Comparison of ENCODE assay signal across 43 cellular contexts in genomic region chr11:5994791-5995190, GRCh38. TPM values are rescaled to one million over a fixed set of nuclear protein-coding genes. Genes with fewer than 3 reads are reported as not detected.
"Had no signal": no experiment of that assay in that cellular context is flagged by ENCODE, and none has a peak within 500 bp of the region (broad histone marks: within the 10 kb centered on the region; RNA-seq: fewer than 3 reads in every experiment).

No MANE protein-coding gene starts in this region.

- H3K9me3 ChIP-seq: adrenal gland, ascending aorta, body of pancreas, breast epithelium had no signal

- H3K4me3 Mint-ChIP-seq: activated naive CD4-positive, alpha-beta T cell treated with anti-CD3 and anti-CD28 coated beads for 36 hours; activated naive CD4-positive, alpha-beta T cell treated with anti-CD3 and anti-CD28 coated beads, Interleukin-2, amount 10 ng/mL, durations not matched to agents 7 days and 5 days; activated naive CD4-positive, alpha-beta T cell treated with anti-CD3 and anti-CD28 coated beads, Interleukin-2, amount 50 U/mL, for 24 hours; activated naive CD8-positive, alpha-beta T cell; activated naive CD8-positive, alpha-beta T cell treated with anti-CD3 and anti-CD28 coated beads for 36 hours; activated naive CD8-positive, alpha-beta T cell treated with anti-CD3 and anti-CD28 coated beads, Interleukin-2, amount 10 ng/mL, durations not matched to agents 7 days and 5 days; activated naive CD8-positive, alpha-beta T cell treated with anti-CD3 and anti-CD28 coated beads, Interleukin-2, amount 50 U/mL, for 24 hours; activated T-cell treated with anti-CD3 and anti-CD28 coated beads, Interleukin-2, amount 50 U/mL, for 24 hours; activated T-cell treated with anti-CD3 and anti-CD28 coated beads, Interleukin-2, amount 50 U/mL, for 4 hours; activated T-cell treated with anti-CD3 and anti-CD28 coated beads, Interleukin-2, amount 50 U/mL, for 72 hours; activated T-helper 1 cell treated with anti-CD3 and anti-CD28 coated beads, Interleukin-12 subunit alpha, Interleukin-12 subunit beta, Interleukin-2, Interleukin-4 antibody, amounts not matched to agents 30 ng/mL and 10 ng/mL and 1 ng/mL, durations not matched to agents 14 hours and 24 hours and 36 hours; activated T-helper 17 cell treated with anti-CD3 and anti-CD28 coated beads, Interleukin-2, amount 50 U/mL, for 72 hours; brain; central memory CD8-positive, alpha-beta T cell had no signal

- H3K4me1 Mint-ChIP-seq: activated naive CD4-positive, alpha-beta T cell treated with anti-CD3 and anti-CD28 coated beads, Interleukin-2, amount 10 ng/mL, durations not matched to agents 7 days and 5 days; activated naive CD4-positive, alpha-beta T cell treated with anti-CD3 and anti-CD28 coated beads, Interleukin-2, amount 50 U/mL, for 24 hours; activated naive CD8-positive, alpha-beta T cell treated with anti-CD3 and anti-CD28 coated beads for 36 hours; activated naive CD8-positive, alpha-beta T cell treated with anti-CD3 and anti-CD28 coated beads, Interleukin-2, amount 10 ng/mL, durations not matched to agents 7 days and 5 days; activated naive CD8-positive, alpha-beta T cell treated with anti-CD3 and anti-CD28 coated beads, Interleukin-2, amount 50 U/mL, for 24 hours; activated T-helper 17 cell treated with anti-CD3 and anti-CD28 coated beads, Interleukin-2, amount 50 U/mL, for 72 hours; brain; central memory CD8-positive, alpha-beta T cell had no signal

- H3K27me3 ChIP-seq: adrenal gland, ascending aorta, body of pancreas, brain microvascular endothelial cell had no signal

- H3K4me3 ChIP-seq: adrenal gland, ascending aorta, body of pancreas, breast epithelium, cardiac muscle cell had no signal

- H3K36me3 Mint-ChIP-seq: activated naive CD4-positive, alpha-beta T cell treated with anti-CD3 and anti-CD28 coated beads, Interleukin-2, amount 10 ng/mL, durations not matched to agents 7 days and 5 days; activated naive CD4-positive, alpha-beta T cell treated with anti-CD3 and anti-CD28 coated beads, Interleukin-2, amount 50 U/mL, for 24 hours; activated naive CD4-positive, alpha-beta T cell treated with anti-CD3 and anti-CD28 coated beads, Interleukin-2, amount 50 U/mL, for 72 hours; activated naive CD8-positive, alpha-beta T cell; activated naive CD8-positive, alpha-beta T cell treated with anti-CD3 and anti-CD28 coated beads for 36 hours; activated naive CD8-positive, alpha-beta T cell treated with anti-CD3 and anti-CD28 coated beads, Interleukin-2, amount 10 ng/mL, durations not matched to agents 7 days and 5 days; brain had no signal

- H3K9me3 Mint-ChIP-seq: activated naive CD4-positive, alpha-beta T cell treated with anti-CD3 and anti-CD28 coated beads for 36 hours; activated naive CD4-positive, alpha-beta T cell treated with anti-CD3 and anti-CD28 coated beads, Interleukin-2, amount 10 ng/mL, durations not matched to agents 7 days and 5 days; activated naive CD4-positive, alpha-beta T cell treated with anti-CD3 and anti-CD28 coated beads, Interleukin-2, amount 50 U/mL, for 24 hours; activated naive CD4-positive, alpha-beta T cell treated with anti-CD3 and anti-CD28 coated beads, Interleukin-2, amount 50 U/mL, for 72 hours; activated naive CD8-positive, alpha-beta T cell treated with anti-CD3 and anti-CD28 coated beads for 36 hours; activated naive CD8-positive, alpha-beta T cell treated with anti-CD3 and anti-CD28 coated beads, Interleukin-2, amount 10 ng/mL, durations not matched to agents 7 days and 5 days; activated naive CD8-positive, alpha-beta T cell treated with anti-CD3 and anti-CD28 coated beads, Interleukin-2, amount 50 U/mL, for 24 hours; activated T-cell treated with anti-CD3 and anti-CD28 coated beads, Interleukin-2, amount 50 U/mL, for 4 hours; activated T-helper 1 cell treated with anti-CD3 and anti-CD28 coated beads, Interleukin-12 subunit alpha, Interleukin-12 subunit beta, Interleukin-2, Interleukin-4 antibody, amounts not matched to agents 30 ng/mL and 10 ng/mL and 1 ng/mL, durations not matched to agents 14 hours and 24 hours and 36 hours; activated T-helper 17 cell treated with anti-CD3 and anti-CD28 coated beads, Interleukin-2, amount 50 U/mL, for 72 hours; activated T-helper 2 cell treated with anti-CD3 and anti-CD28 coated beads, Interferon-gamma antibody, Interleukin-2, Interleukin-4, amounts not matched to agents 10 μg/mL and 5 μg/mL and 100 μg/mL, durations not matched to agents 14 hours and 24 hours and 36 hours; brain had no signal

- DNase-seq: activated effector memory CD4-positive, alpha-beta T cell treated with anti-CD3 and anti-CD28 coated beads, Interleukin-2, amount 50 U/mL, for 16 hours; activated effector memory CD4-positive, alpha-beta T cell treated with Interleukin-2 at 50 U/mL for 16 hours; activated gamma-delta T cell; activated gamma-delta T cell treated with Interleukin-2 at 50 U/mL for 16 hours; activated naive CD4-positive, alpha-beta T cell; activated naive CD4-positive, alpha-beta T cell treated with anti-CD3 and anti-CD28 coated beads for 36 hours; activated naive CD4-positive, alpha-beta T cell treated with anti-CD3 and anti-CD28 coated beads, Interleukin-2, amount 10 ng/mL, durations not matched to agents 7 days and 5 days; activated naive CD4-positive, alpha-beta T cell treated with anti-CD3 and anti-CD28 coated beads, Interleukin-2, amount 50 U/mL, for 16 hours; activated naive CD4-positive, alpha-beta T cell treated with Interleukin-2 at 50 U/mL for 16 hours; activated naive CD8-positive, alpha-beta T cell treated with anti-CD3 and anti-CD28 coated beads for 36 hours; activated naive CD8-positive, alpha-beta T cell treated with anti-CD3 and anti-CD28 coated beads, Interleukin-2, amount 10 ng/mL, durations not matched to agents 7 days and 5 days; activated naive CD8-positive, alpha-beta T cell treated with anti-CD3 and anti-CD28 coated beads, Interleukin-2, amount 50 U/mL, for 24 hours; activated T-cell treated with anti-CD3 and anti-CD28 coated beads, Interleukin-2, amount 50 U/mL, for 1 hour; activated T-cell treated with anti-CD3 and anti-CD28 coated beads, Interleukin-2, amount 50 U/mL, for 24 hours; activated T-cell treated with anti-CD3 and anti-CD28 coated beads, Interleukin-2, amount 50 U/mL, for 4 hours; activated T-cell treated with anti-CD3 and anti-CD28 coated beads, Interleukin-2, amount 50 U/mL, for 48 hours; activated T-cell treated with anti-CD3 and anti-CD28 coated beads, Interleukin-2, amount 50 U/mL, for 72 hours; adrenal gland; amniotic stem cell; amygdala; anterior cingulate cortex; body of pancreas; brain microvascular endothelial cell; caudate nucleus; central memory CD4-positive, alpha-beta T cell; cerebellar nuclear complex had no signal

- H3K4me1 ChIP-seq: adrenal gland, ascending aorta, body of pancreas, breast epithelium had no signal

- H3K27ac ChIP-seq: adrenal gland, ascending aorta, body of pancreas, brain microvascular endothelial cell, breast epithelium, cardiac muscle cell had no signal

- H3K36me3 ChIP-seq: adrenal gland, ascending aorta, brain microvascular endothelial cell, breast epithelium, cardiac muscle cell had no signal

- FAIRE-seq: astrocyte, bronchial epithelial cell had no signal

- H3K27ac Mint-ChIP-seq: activated naive CD4-positive, alpha-beta T cell treated with anti-CD3 and anti-CD28 coated beads for 36 hours; activated naive CD4-positive, alpha-beta T cell treated with anti-CD3 and anti-CD28 coated beads, Interleukin-2, amount 10 ng/mL, durations not matched to agents 7 days and 5 days; activated naive CD4-positive, alpha-beta T cell treated with anti-CD3 and anti-CD28 coated beads, Interleukin-2, amount 50 U/mL, for 24 hours; activated naive CD8-positive, alpha-beta T cell; activated naive CD8-positive, alpha-beta T cell treated with anti-CD3 and anti-CD28 coated beads for 36 hours; activated naive CD8-positive, alpha-beta T cell treated with anti-CD3 and anti-CD28 coated beads, Interleukin-2, amount 10 ng/mL, durations not matched to agents 7 days and 5 days; activated naive CD8-positive, alpha-beta T cell treated with anti-CD3 and anti-CD28 coated beads, Interleukin-2, amount 50 U/mL, for 24 hours; activated T-cell treated with anti-CD3 and anti-CD28 coated beads, Interleukin-2, amount 50 U/mL, for 24 hours; activated T-cell treated with anti-CD3 and anti-CD28 coated beads, Interleukin-2, amount 50 U/mL, for 72 hours; activated T-helper 1 cell treated with anti-CD3 and anti-CD28 coated beads, Interleukin-12 subunit alpha, Interleukin-12 subunit beta, Interleukin-2, Interleukin-4 antibody, amounts not matched to agents 30 ng/mL and 10 ng/mL and 1 ng/mL, durations not matched to agents 14 hours and 24 hours and 36 hours; activated T-helper 17 cell treated with anti-CD3 and anti-CD28 coated beads, Interleukin-2, amount 50 U/mL, for 72 hours; activated T-helper 2 cell treated with anti-CD3 and anti-CD28 coated beads, Interferon-gamma antibody, Interleukin-2, Interleukin-4, amounts not matched to agents 10 μg/mL and 5 μg/mL and 100 μg/mL, durations not matched to agents 14 hours and 24 hours and 36 hours; brain had no signal

RNA-seq across cellular contexts. Expression of gene OR52L1, which starts 8.0 kb away (rescaled TPM):
- total RNA-seq: activated naive CD4-positive, alpha-beta T cell treated with anti-CD3 and anti-CD28 coated beads for 36 hours; activated naive CD4-positive, alpha-beta T cell treated with anti-CD3 and anti-CD28 coated beads, Interleukin-2, amount 50 U/mL, for 72 hours; activated naive CD8-positive, alpha-beta T cell treated with anti-CD3 and anti-CD28 coated beads for 36 hours; activated naive CD8-positive, alpha-beta T cell treated with anti-CD3 and anti-CD28 coated beads, Interleukin-2, amount 10 ng/mL, durations not matched to agents 7 days and 5 days; activated T-cell treated with anti-CD3 and anti-CD28 coated beads, Interleukin-2, amount 50 U/mL, for 4 hours; activated T-cell treated with anti-CD3 and anti-CD28 coated beads, Interleukin-2, amount 50 U/mL, for 72 hours; activated T-helper 1 cell treated with anti-CD3 and anti-CD28 coated beads, Interleukin-12 subunit alpha, Interleukin-12 subunit beta, Interleukin-2, Interleukin-4 antibody, amounts not matched to agents 30 ng/mL and 10 ng/mL and 1 ng/mL, durations not matched to agents 14 hours and 24 hours and 36 hours; activated T-helper 17 cell treated with anti-CD3 and anti-CD28 coated beads, Interleukin-2, amount 50 U/mL, for 72 hours; activated T-helper 2 cell treated with anti-CD3 and anti-CD28 coated beads, Interferon-gamma antibody, Interleukin-2, Interleukin-4, amounts not matched to agents 10 μg/mL and 5 μg/mL and 100 μg/mL, durations not matched to agents 14 hours and 24 hours and 36 hours; aorta; ascending aorta; astrocyte; body of pancreas; breast epithelium; bronchial epithelial cell; cardiac septum; cerebellum had no signal
- polyA plus RNA-seq: adipose tissue, adrenal gland, aorta, cardiac muscle cell had no signal

RNA-seq across cellular contexts. Expression of gene OR56A4, which starts 12.0 kb away (rescaled TPM):
- total RNA-seq: activated naive CD4-positive, alpha-beta T cell treated with anti-CD3 and anti-CD28 coated beads for 36 hours; activated naive CD8-positive, alpha-beta T cell treated with anti-CD3 and anti-CD28 coated beads for 36 hours; activated naive CD8-positive, alpha-beta T cell treated with anti-CD3 and anti-CD28 coated beads, Interleukin-2, amount 10 ng/mL, durations not matched to agents 7 days and 5 days; activated T-cell treated with anti-CD3 and anti-CD28 coated beads, Interleukin-2, amount 50 U/mL, for 4 hours; activated T-cell treated with anti-CD3 and anti-CD28 coated beads, Interleukin-2, amount 50 U/mL, for 72 hours; activated T-helper 1 cell treated with anti-CD3 and anti-CD28 coated beads, Interleukin-12 subunit alpha, Interleukin-12 subunit beta, Interleukin-2, Interleukin-4 antibody, amounts not matched to agents 30 ng/mL and 10 ng/mL and 1 ng/mL, durations not matched to agents 14 hours and 24 hours and 36 hours; activated T-helper 17 cell treated with anti-CD3 and anti-CD28 coated beads, Interleukin-2, amount 50 U/mL, for 72 hours; activated T-helper 2 cell treated with anti-CD3 and anti-CD28 coated beads, Interferon-gamma antibody, Interleukin-2, Interleukin-4, amounts not matched to agents 10 μg/mL and 5 μg/mL and 100 μg/mL, durations not matched to agents 14 hours and 24 hours and 36 hours; adrenal gland; aorta; ascending aorta; astrocyte; body of pancreas; breast epithelium; bronchial epithelial cell; cardiac muscle cell; cardiac septum; cerebellum had no signal
- polyA plus RNA-seq: adipose tissue, adrenal gland, aorta, cardiac muscle cell had no signal

RNA-seq across cellular contexts. Expression of gene OR56A5, which starts 26.5 kb away (rescaled TPM):
- total RNA-seq: activated naive CD4-positive, alpha-beta T cell treated with anti-CD3 and anti-CD28 coated beads for 36 hours; activated naive CD4-positive, alpha-beta T cell treated with anti-CD3 and anti-CD28 coated beads, Interleukin-2, amount 50 U/mL, for 72 hours; activated naive CD8-positive, alpha-beta T cell treated with anti-CD3 and anti-CD28 coated beads for 36 hours; activated naive CD8-positive, alpha-beta T cell treated with anti-CD3 and anti-CD28 coated beads, Interleukin-2, amount 10 ng/mL, durations not matched to agents 7 days and 5 days; activated T-cell treated with anti-CD3 and anti-CD28 coated beads, Interleukin-2, amount 50 U/mL, for 4 hours; activated T-cell treated with anti-CD3 and anti-CD28 coated beads, Interleukin-2, amount 50 U/mL, for 72 hours; activated T-helper 1 cell treated with anti-CD3 and anti-CD28 coated beads, Interleukin-12 subunit alpha, Interleukin-12 subunit beta, Interleukin-2, Interleukin-4 antibody, amounts not matched to agents 30 ng/mL and 10 ng/mL and 1 ng/mL, durations not matched to agents 14 hours and 24 hours and 36 hours; activated T-helper 17 cell treated with anti-CD3 and anti-CD28 coated beads, Interleukin-2, amount 50 U/mL, for 72 hours; activated T-helper 2 cell treated with anti-CD3 and anti-CD28 coated beads, Interferon-gamma antibody, Interleukin-2, Interleukin-4, amounts not matched to agents 10 μg/mL and 5 μg/mL and 100 μg/mL, durations not matched to agents 14 hours and 24 hours and 36 hours; adrenal gland; aorta; ascending aorta; astrocyte; body of pancreas; breast epithelium; bronchial epithelial cell; cardiac muscle cell; cardiac septum; cerebellum had no signal
- polyA plus RNA-seq: adipose tissue, adrenal gland, aorta, cardiac muscle cell had no signal

RNA-seq across cellular contexts. Expression of gene OR56A1, which starts 35.8 kb away (rescaled TPM):
- total RNA-seq: activated naive CD4-positive, alpha-beta T cell treated with anti-CD3 and anti-CD28 coated beads for 36 hours; activated naive CD8-positive, alpha-beta T cell treated with anti-CD3 and anti-CD28 coated beads for 36 hours; activated naive CD8-positive, alpha-beta T cell treated with anti-CD3 and anti-CD28 coated beads, Interleukin-2, amount 10 ng/mL, durations not matched to agents 7 days and 5 days; activated T-cell treated with anti-CD3 and anti-CD28 coated beads, Interleukin-2, amount 50 U/mL, for 4 hours; activated T-cell treated with anti-CD3 and anti-CD28 coated beads, Interleukin-2, amount 50 U/mL, for 72 hours; activated T-helper 1 cell treated with anti-CD3 and anti-CD28 coated beads, Interleukin-12 subunit alpha, Interleukin-12 subunit beta, Interleukin-2, Interleukin-4 antibody, amounts not matched to agents 30 ng/mL and 10 ng/mL and 1 ng/mL, durations not matched to agents 14 hours and 24 hours and 36 hours; activated T-helper 17 cell treated with anti-CD3 and anti-CD28 coated beads, Interleukin-2, amount 50 U/mL, for 72 hours; activated T-helper 2 cell treated with anti-CD3 and anti-CD28 coated beads, Interferon-gamma antibody, Interleukin-2, Interleukin-4, amounts not matched to agents 10 μg/mL and 5 μg/mL and 100 μg/mL, durations not matched to agents 14 hours and 24 hours and 36 hours; adrenal gland; ascending aorta; astrocyte; body of pancreas; breast epithelium; bronchial epithelial cell; cardiac septum had no signal
- polyA plus RNA-seq: adipose tissue, adrenal gland, aorta, cardiac muscle cell had no signal

RNA-seq across cellular contexts. Expression of gene OR56A3, which starts 52.7 kb away (rescaled TPM):
- total RNA-seq: activated naive CD4-positive, alpha-beta T cell treated with anti-CD3 and anti-CD28 coated beads for 36 hours; activated naive CD4-positive, alpha-beta T cell treated with anti-CD3 and anti-CD28 coated beads, Interleukin-2, amount 50 U/mL, for 72 hours; activated naive CD8-positive, alpha-beta T cell treated with anti-CD3 and anti-CD28 coated beads for 36 hours; activated naive CD8-positive, alpha-beta T cell treated with anti-CD3 and anti-CD28 coated beads, Interleukin-2, amount 10 ng/mL, durations not matched to agents 7 days and 5 days; activated T-cell treated with anti-CD3 and anti-CD28 coated beads, Interleukin-2, amount 50 U/mL, for 4 hours; activated T-cell treated with anti-CD3 and anti-CD28 coated beads, Interleukin-2, amount 50 U/mL, for 72 hours; activated T-helper 1 cell treated with anti-CD3 and anti-CD28 coated beads, Interleukin-12 subunit alpha, Interleukin-12 subunit beta, Interleukin-2, Interleukin-4 antibody, amounts not matched to agents 30 ng/mL and 10 ng/mL and 1 ng/mL, durations not matched to agents 14 hours and 24 hours and 36 hours; activated T-helper 17 cell treated with anti-CD3 and anti-CD28 coated beads, Interleukin-2, amount 50 U/mL, for 72 hours; activated T-helper 2 cell treated with anti-CD3 and anti-CD28 coated beads, Interferon-gamma antibody, Interleukin-2, Interleukin-4, amounts not matched to agents 10 μg/mL and 5 μg/mL and 100 μg/mL, durations not matched to agents 14 hours and 24 hours and 36 hours; adrenal gland; aorta; ascending aorta; astrocyte; body of pancreas; breast epithelium; bronchial epithelial cell; cardiac muscle cell; cardiac septum; cerebellum had no signal
- polyA plus RNA-seq: adipose tissue, adrenal gland, aorta, cardiac muscle cell had no signal
